In the genomic region with DNA sequence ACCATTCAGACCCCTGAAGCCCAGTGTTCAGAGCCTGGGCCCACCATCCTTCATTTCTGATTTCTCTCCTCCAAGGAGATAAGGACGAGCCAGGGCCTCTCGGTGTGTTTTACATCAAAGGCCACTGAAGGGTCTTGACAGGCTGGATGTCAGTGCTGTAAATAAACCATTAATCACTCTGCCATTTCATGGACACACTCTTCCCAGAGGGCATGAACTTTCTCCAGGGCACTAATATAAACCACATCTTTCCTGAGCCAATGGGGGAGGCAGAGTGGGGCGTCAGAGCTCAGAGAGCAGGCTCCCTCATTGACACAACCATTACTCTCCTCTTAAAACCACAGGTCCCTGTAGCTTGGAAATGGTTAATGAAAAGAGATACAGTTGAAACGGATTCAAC, we compare ENCODE assay signal across 21 cellular contexts.
DNase-seq lines count a peak whose midpoint lies in the region; ATAC-seq and TF ChIP-seq lines count a peak whose summit lies in the region.
"Had no signal": no experiment of that assay in that cellular context is flagged by ENCODE, and none has a peak within 500 bp of the region (broad histone marks: within the 10 kb centered on the region; RNA-seq: fewer than 3 reads in every experiment).

No MANE protein-coding gene starts in this region.

- BruUV-seq in MCF 10A (replicated peaks; lab: Mats Ljungman, UMichigan), result no TSS peak

- no peaks in the 10 kb centered on the region for H3K9me3 Mint-ChIP-seq in MCF 10A (ENCODE audit: unreplicated experiment)
- H3K9me3 Mint-ChIP-seq: effector memory CD8-positive, alpha-beta T cell; GM23338 had no signal

- no peaks in the 10 kb centered on the region for H3K27me3 ChIP-seq in SK-N-SH (ENCODE audit: insufficient read depth)

- no peaks in the 10 kb centered on the region for H3K79me2 ChIP-seq in SK-N-SH (ENCODE audit: insufficient read depth)

- no peak for TF ChIP-seq CTCF in SK-N-SH (IDR thresholded peaks at IDR 0.05)
- no peak for TF ChIP-seq CTCF in fibroblast of the aortic adventitia (IDR thresholded peaks at IDR 0.05; ENCODE audit: insufficient read depth, low read length)
- TF ChIP-seq CTCF in MCF 10A (IDR thresholded peaks at IDR 0.05; ENCODE audit: unreplicated experiment), result no peak

- peaks cover 6% of the 10 kb centered on the region for H3K4me1 Mint-ChIP-seq in MCF 10A (ENCODE audit: insufficient read depth, unreplicated experiment)
- H3K4me1 Mint-ChIP-seq: T-helper 17 cell had no signal

- 69% methylated on average over 4 of the region's 4 CpGs for WGBS in SK-N-SH (ENCODE audit: low lambda C conversion rate)
- WGBS in mesodermal cell (ENCODE audit: insufficient coverage in 2 of 2), 2 experiments, result 20 to 50% methylated on average over 1 of the region's 4 CpGs

- intact Hi-C loops in MCF 10A (cut with micrococcal nuclease), result no loop called here

- H3K27ac ChIP-seq in SK-N-SH (ENCODE audit: low read depth in 2 of 2, low read length in 1 of 2), result peak overlapping the region in 1 of 2 experiments; percentile 78; a peak in 1 of 4 replicates
- H3K27ac ChIP-seq in mesodermal cell (ENCODE audit: low read depth, low read length, severe bottlenecking), result peak overlapping the region; percentile 71
- H3K27ac ChIP-seq: VCaP had no signal

- H3K4me3 Mint-ChIP-seq in MCF 10A (ENCODE audit: unreplicated experiment), result no peak overlapping the region
- H3K4me3 Mint-ChIP-seq: effector memory CD8-positive, alpha-beta T cell; GM23338; T-helper 17 cell had no signal

- no peaks in the 10 kb centered on the region for H3K27me3 Mint-ChIP-seq in MCF 10A (ENCODE audit: insufficient read depth, unreplicated experiment)

- DNase-seq in SK-N-SH (no peak), fibroblast of the aortic adventitia (ENCODE audit: low read depth) (peak; percentile 82), ecto neural progenitor cell (ENCODE audit: low spot score) (no peak), MCF 10A (ENCODE audit: unreplicated experiment) (no peak), DMS153 (lab: John Stamatoyannopoulos, UW) (no peak)
- DNase-seq: 8988T; activated CD4-positive, alpha-beta T cell treated with anti-CD3 and anti-CD28 coated beads, Interleukin-2, amount 50 U/mL, for 48 hours; activated gamma-delta T cell treated with Interleukin-2 at 50 U/mL for 16 hours; Calu3; effector memory CD8-positive, alpha-beta T cell; kidney glomerular epithelial cell; mucosa of descending colon; NCI-H82; occipital lobe; stimulated activated naive CD4-positive, alpha-beta T cell; T-helper 17 cell had no signal

- ATAC-seq in SK-N-SH treated with all-trans-retinoic acid at 6 μM for 48 hours (no peak), GM18868 (IDR thresholded peaks at IDR 0.05; ENCODE audit: unreplicated experiment) (no peak)
- ATAC-seq: effector memory CD8-positive, alpha-beta T cell; GM23338; mucosa of descending colon; T-helper 17 cell had no signal

- H3K36me3 Mint-ChIP-seq in MCF 10A (ENCODE audit: insufficient read depth, unreplicated experiment), result no peaks in the 10 kb centered on the region

- no peak overlapping the region for H3K4me3 ChIP-seq in SK-N-SH (ENCODE audit: low read depth in 2 of 2, low read length in 1 of 2)
- H3K4me3 ChIP-seq in fibroblast of the aortic adventitia (ENCODE audit: low read depth, low read length), result no peak overlapping the region
- H3K4me3 ChIP-seq in mesodermal cell (ENCODE audit: extremely low read depth, insufficient read depth, low read length, poor library complexity, severe bottlenecking), result no peak overlapping the region
- H3K4me3 ChIP-seq: GM23338, mucosa of descending colon had no signal

- CTCF ChIA-PET in SK-N-SH (lab: Yijun Ruan, JAX) (interaction anchor here (1.4 kb wide), 1 partner anchor 160 kb away, joined by 3 read pairs; no protein-coding TSS in a partner anchor), MCF 10A (lab: Yijun Ruan, JAX) (interaction anchor here (0.7 to 1.0 kb wide), 2 partner anchors 360 to 375 kb away, joined by 3 to 4 read pairs; no protein-coding TSS in a partner anchor)

- TF ChIP-seq RAD21 in SK-N-SH (IDR thresholded peaks at IDR 0.05; ENCODE audit: low read length), result no peak

- no peaks in the 10 kb centered on the region for H3K9me2 ChIP-seq in SK-N-SH

- H2AFZ ChIP-seq in SK-N-SH (ENCODE audit: low read depth), result no peak overlapping the region

- peaks cover 0 to 21% of the 10 kb centered on the region in 2 experiments; a peak in 2 of 4 replicates for H3K4me1 ChIP-seq in SK-N-SH (ENCODE audit: control insufficient read depth in 1 of 2, insufficient read depth in 2 of 2, low read depth in 1 of 2, low read length in 1 of 2)
- no peaks in the 10 kb centered on the region for H3K4me1 ChIP-seq in mesodermal cell (ENCODE audit: control insufficient read depth, insufficient read depth, low read length, poor library complexity, severe bottlenecking)

- no peak overlapping the region for H3K4me2 ChIP-seq in SK-N-SH
- H3K4me2 ChIP-seq: GM23338 had no signal

- TF ChIP-seq EP300 in SK-N-SH (IDR thresholded peaks at IDR 0.05; ENCODE audit: borderline replicate concordance in 1 of 2, low read depth in 1 of 2, low read length in 1 of 2), result 0 out of 4 replicates have a peak, but pooled peaks of 1 of the 2 experiments have one; percentile 8

- H3K36me3 ChIP-seq in SK-N-SH (replicated peaks in 1 of 2; ENCODE audit: control insufficient read depth in 1 of 2, insufficient read depth in 2 of 2, low read length in 1 of 2), result no peaks in the 10 kb centered on the region
- no peaks in the 10 kb centered on the region for H3K36me3 ChIP-seq in mesodermal cell (ENCODE audit: control insufficient read depth, insufficient read depth, low read length)

- H3K9me3 ChIP-seq in SK-N-SH, result no peaks in the 10 kb centered on the region
- no peaks in the 10 kb centered on the region for H3K9me3 ChIP-seq in mesodermal cell (ENCODE audit: control insufficient read depth, low read length)
- H3K9me3 ChIP-seq: mucosa of descending colon had no signal

- H3K27ac Mint-ChIP-seq in MCF 10A (ENCODE audit: low read depth, unreplicated experiment), result no peak overlapping the region
- H3K27ac Mint-ChIP-seq: effector memory CD8-positive, alpha-beta T cell; GM23338; T-helper 17 cell had no signal

- no peak overlapping the region for H3K9ac ChIP-seq in SK-N-SH

- POLR2A ChIA-PET in SK-N-SH (lab: Yijun Ruan, JAX) (no interaction called here), MCF 10A (lab: Yijun Ruan, JAX) (interaction anchor here (0.6 kb wide), 1 partner anchor 20 kb away, joined by 3 read pairs; no protein-coding TSS in a partner anchor)

- peaks cover 2% of the 10 kb centered on the region for H3F3A ChIP-seq in SK-N-SH (replicated peaks; ENCODE audit: insufficient read depth)

- no peaks in the 10 kb centered on the region for H4K20me1 ChIP-seq in SK-N-SH (ENCODE audit: insufficient read depth)

TF ChIP-seq in SK-N-SH, 30 proteins besides CTCF, POLR2A, EP300 and RAD21 (continues in another document):
- TF ChIP-seq FOSL2 (IDR thresholded peaks at IDR 0.05; ENCODE audit: borderline replicate concordance, low read depth) (no peak), POLR2AphosphoS5 (IDR thresholded peaks at IDR 0.05; ENCODE audit: low read depth, low read length) (no peak), RCOR1 (IDR thresholded peaks at IDR 0.05; ENCODE audit: low read length) (no peak), USF1 (IDR thresholded peaks at IDR 0.05; ENCODE audit: borderline replicate concordance, low read depth) (no peak), TCF12 (IDR thresholded peaks at IDR 0.05) (peak; percentile 42; the same call in 1 of the 2 replicates), SMC3 (IDR thresholded peaks at IDR 0.05; ENCODE audit: low read depth, low read length) (no peak)
- TF ChIP-seq, protein P1, sequence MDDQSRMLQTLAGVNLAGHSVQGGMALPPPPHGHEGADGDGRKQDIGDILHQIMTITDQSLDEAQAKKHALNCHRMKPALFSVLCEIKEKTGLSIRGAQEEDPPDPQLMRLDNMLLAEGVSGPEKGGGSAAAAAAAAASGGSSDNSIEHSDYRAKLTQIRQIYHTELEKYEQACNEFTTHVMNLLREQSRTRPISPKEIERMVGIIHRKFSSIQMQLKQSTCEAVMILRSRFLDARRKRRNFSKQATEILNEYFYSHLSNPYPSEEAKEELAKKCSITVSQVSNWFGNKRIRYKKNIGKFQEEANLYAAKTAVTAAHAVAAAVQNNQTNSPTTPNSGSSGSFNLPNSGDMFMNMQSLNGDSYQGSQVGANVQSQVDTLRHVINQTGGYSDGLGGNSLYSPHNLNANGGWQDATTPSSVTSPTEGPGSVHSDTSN (IDR thresholded peaks at IDR 0.05), result peak; percentile 28; the same call in 1 of the 2 replicates

TF ChIP-seq in SK-N-SH treated with all-trans-retinoic acid at 6 μM for 48 hours, 23 proteins besides CTCF, POLR2A, EP300 and RAD21 (continues in another document):
- no peak for TF ChIP-seq ISL1 (CRISPR knock-in tag; IDR thresholded peaks at IDR 0.05)
- TF ChIP-seq TOX (CRISPR knock-in tag; IDR thresholded peaks at IDR 0.05; ENCODE audit: borderline replicate concordance), result no peak
- no peak for TF ChIP-seq TSHZ2 (CRISPR knock-in tag; IDR thresholded peaks at IDR 0.05)
- TF ChIP-seq ZFP30 (CRISPR knock-in tag; IDR thresholded peaks at IDR 0.05), result no peak
- TF ChIP-seq TCF4 (CRISPR knock-in tag; IDR thresholded peaks at IDR 0.05; ENCODE audit: borderline replicate concordance), result no peak
